ENCODE assay signal across 10 cellular contexts in genomic region chr19:38251564-38252051, GRCh38. TPM values are rescaled to one million over a fixed set of nuclear protein-coding genes. Genes with fewer than 3 reads are reported as not detected.
DNase-seq lines count a peak whose midpoint lies in the region; ATAC-seq and TF ChIP-seq lines count a peak whose summit lies in the region.
"Had no signal": no experiment of that assay in that cellular context is flagged by ENCODE, and none has a peak within 500 bp of the region (broad histone marks: within the 10 kb centered on the region; RNA-seq: fewer than 3 reads in every experiment).

No MANE protein-coding gene starts in this region.

- H3K4me1 ChIP-seq in fibroblast of lung (ENCODE audit: control insufficient read depth, extremely low read depth, insufficient read depth, low read length) (peaks cover 17% of the 10 kb centered on the region), urinary bladder (ENCODE audit: insufficient read depth) (no peaks in the 10 kb centered on the region)

- H3K27ac Mint-ChIP-seq in T-helper 1 cell treated with Interleukin-12 subunit alpha and Interleukin-12 subunit beta and Interleukin-4 antibody, amounts not matched to agents 30 μg/mL and 1 μg/mL, for 36 hours: peak overlapping the region; percentile 74
- peak overlapping the region in 4 of 6 donors; percentile 70 to 94 (median 78) for H3K27ac Mint-ChIP-seq in naive B cell

- no peak overlapping the region for H3K4me3 ChIP-seq in fibroblast of lung (replicated peaks in 1 of 4; ENCODE audit: control extremely low read depth in 1 of 4, insufficient read depth in 1 of 4, low read depth in 3 of 4, low read length in 4 of 4)
- H3K4me3 ChIP-seq in urinary bladder (ENCODE audit: low read depth, low read length): peak overlapping the region; percentile 16

- H3K36me3 ChIP-seq in fibroblast of lung (ENCODE audit: control insufficient read depth, insufficient read depth, low read length): no peaks in the 10 kb centered on the region
- no peaks in the 10 kb centered on the region for H3K36me3 ChIP-seq in urinary bladder (ENCODE audit: insufficient read depth)
- H3K36me3 ChIP-seq: neutrophil had no signal

- H3K9ac ChIP-seq in fibroblast of lung (ENCODE audit: insufficient read depth, low read length): peak overlapping the region; percentile 36

- WGBS in urinary bladder: 6% methylated on average over 10 of the region's 10 CpGs

- peaks cover 11% of the 10 kb centered on the region for H3K36me3 Mint-ChIP-seq in T-helper 1 cell treated with Interleukin-12 subunit alpha and Interleukin-12 subunit beta and Interleukin-4 antibody, amounts not matched to agents 30 μg/mL and 1 μg/mL, for 36 hours (ENCODE audit: low read depth)
- peaks cover 0 to 16% of the 10 kb centered on the region in 2 donors for H3K36me3 Mint-ChIP-seq in naive B cell

- peaks cover 9% of the 10 kb centered on the region for H3K27me3 Mint-ChIP-seq in T-helper 1 cell treated with Interleukin-12 subunit alpha and Interleukin-12 subunit beta and Interleukin-4 antibody, amounts not matched to agents 30 μg/mL and 1 μg/mL, for 36 hours (ENCODE audit: low read depth)
- no peaks in the 10 kb centered on the region for H3K27me3 Mint-ChIP-seq in naive B cell

- peaks cover 17% of the 10 kb centered on the region for H3K4me1 Mint-ChIP-seq in T-helper 1 cell treated with Interleukin-12 subunit alpha and Interleukin-12 subunit beta and Interleukin-4 antibody, amounts not matched to agents 30 μg/mL and 1 μg/mL, for 36 hours (ENCODE audit: low read depth)
- peaks cover 46 to 57% (median 46%) of the 10 kb centered on the region in 3 donors for H3K4me1 Mint-ChIP-seq in naive B cell

- H4K20me1 ChIP-seq in fibroblast of lung (ENCODE audit: control insufficient read depth, extremely low read depth, insufficient read depth, low read length): no peaks in the 10 kb centered on the region

- H3K4me3 Mint-ChIP-seq in T-helper 1 cell treated with Interleukin-12 subunit alpha and Interleukin-12 subunit beta and Interleukin-4 antibody, amounts not matched to agents 30 μg/mL and 1 μg/mL, for 36 hours: peak overlapping the region; percentile 70
- H3K4me3 Mint-ChIP-seq in naive B cell: peak overlapping the region; percentile 64 to 90 (median 86)

- H3K27me3 ChIP-seq in fibroblast of lung (ENCODE audit: control insufficient read depth, insufficient read depth, low read length): no peaks in the 10 kb centered on the region

- H3K79me2 ChIP-seq in fibroblast of lung (ENCODE audit: control insufficient read depth, insufficient read depth, low read length): peaks cover 23% of the 10 kb centered on the region

- DNase-seq in T-helper 1 cell (no peak), fibroblast of lung (ENCODE audit: low read depth in 2 of 2) (peak in 1 of 2 donors; percentile 41), naive B cell (no peak), cortex of kidney (lab: John Stamatoyannopoulos, UW) (no peak), epidermal melanocyte (ENCODE audit: insufficient read length, low spot score) (no peak)
- DNase-seq: NCI-H1417 treated with DMSO at 0.1 percent for 48 hours had no signal

- no peaks in the 10 kb centered on the region for H3K9me3 Mint-ChIP-seq in T-helper 1 cell treated with Interleukin-12 subunit alpha and Interleukin-12 subunit beta and Interleukin-4 antibody, amounts not matched to agents 30 μg/mL and 1 μg/mL, for 36 hours
- no peaks in the 10 kb centered on the region for H3K9me3 Mint-ChIP-seq in naive B cell

- ATAC-seq in naive B cell (ENCODE audit: low read depth in 2 of 2) (no peak), HG03354 (IDR thresholded peaks at IDR 0.05; ENCODE audit: poor library complexity, severe bottlenecking, unreplicated experiment) (no peak)

- H3K9me3 ChIP-seq in fibroblast of lung (ENCODE audit: control insufficient read depth, insufficient read depth, low read depth, low read length): no peaks in the 10 kb centered on the region
- H3K9me3 ChIP-seq: neutrophil had no signal

- peak overlapping the region; percentile 17 for H3K4me2 ChIP-seq in fibroblast of lung (ENCODE audit: extremely low read depth, insufficient read depth, low read length)

- peak overlapping the region; percentile 40 for H2AFZ ChIP-seq in fibroblast of lung (ENCODE audit: low read length)

- H3K27ac ChIP-seq in fibroblast of lung (ENCODE audit: insufficient read depth, low read length) (peak overlapping the region; percentile 17), urinary bladder (ENCODE audit: low read depth) (peak overlapping the region; percentile 76)
- H3K27ac ChIP-seq: neutrophil had no signal

- no peak for TF ChIP-seq CTCF in fibroblast of lung (conservative IDR thresholded peaks at IDR 0.05 in 1 of 2, IDR thresholded peaks at IDR 0.05 in 1 of 2; ENCODE audit: low read depth in 1 of 2, low read length in 2 of 2)

RNA-seq across cellular contexts. Expression of gene PPP1R14A, which starts 4.6 kb away (rescaled TPM):
- 2.1 and 7.1 TPM in 2 replicates for total RNA-seq in fibroblast of lung
- 2.2 and 146 TPM in 2 replicates for polyA plus RNA-seq in fibroblast of lung
- 7.5 and 373 TPM in 2 replicates for polyA plus RNA-seq in fibroblast of lung (2012)
- polyA minus RNA-seq in fibroblast of lung (ENCODE audit: low replicate concordance): 0.52 and 15.9 TPM in 2 replicates
- 10 to 100 TPM; 25.4 to 88.1 (median 58.8) TPM for polyA plus RNA-seq in naive B cell (ENCODE audit: low read depth in 6 of 6)
- total RNA-seq in urinary bladder: 5.9 TPM
- 468 TPM for polyA plus RNA-seq in urinary bladder

RNA-seq across cellular contexts. Expression of gene SPINT2, which starts 12.8 kb away (rescaled TPM):
- total RNA-seq in fibroblast of lung (4.5 and 8.7 TPM in 2 replicates), urinary bladder (52.0 TPM)
- polyA plus RNA-seq in fibroblast of lung (2.1 and 4.6 TPM in 2 replicates), naive B cell (ENCODE audit: low read depth in 6 of 6) (100 to 1,000 TPM; 163 to 235 (median 190) TPM), urinary bladder (125 TPM)
- 2.1 and 7.6 TPM in 2 replicates for polyA plus RNA-seq in fibroblast of lung (2012)
- 1.6 and 24.3 TPM in 2 replicates for polyA minus RNA-seq in fibroblast of lung (ENCODE audit: low replicate concordance)

RNA-seq across cellular contexts. Expression of gene DPF1, which starts 27.6 kb away (rescaled TPM):
- total RNA-seq in fibroblast of lung: 0.50 and 0.51 TPM in 2 replicates
- 1.6 and 5.2 TPM in 2 replicates for polyA plus RNA-seq in fibroblast of lung
- polyA plus RNA-seq in fibroblast of lung (2012): 1.6 and 5.0 TPM in 2 replicates
- 3.0 and 9.4 TPM in 2 replicates for polyA minus RNA-seq in fibroblast of lung (ENCODE audit: low replicate concordance)
- under 1 TPM in 2 of 6 donors, not detected in 4; 0.20 to 0.41 TPM for polyA plus RNA-seq in naive B cell (ENCODE audit: low read depth in 6 of 6)
- total RNA-seq in urinary bladder: 1.1 TPM
- polyA plus RNA-seq in urinary bladder: 0.24 TPM

RNA-seq across cellular contexts. Expression of gene C19orf33, which starts 52.4 kb away (rescaled TPM):
- total RNA-seq in fibroblast of lung (not detected in 2 replicates), urinary bladder (36.8 TPM)
- polyA plus RNA-seq in fibroblast of lung (not detected in 2 replicates), naive B cell (ENCODE audit: low read depth in 6 of 6) (1 to 10 TPM in 3 of 6 donors, not detected in 3; 1.1 to 3.9 (median 1.2) TPM), urinary bladder (89.0 TPM)
- polyA plus RNA-seq in fibroblast of lung (2012): 0.37 TPM in 1 of 2 replicates, not detected in the other
- polyA minus RNA-seq in fibroblast of lung (ENCODE audit: low replicate concordance): not detected in 2 replicates

Comparison
In these comparisons a context has a peak if more than half of its experiments do, and no peak if none do; other contexts are left out.
1. RNA of gene SPINT2, which starts 12.8 kb away (polyA plus RNA-seq): 163 to 235 TPM in naive B cell and 125 TPM in urinary bladder (single experiment); 2.1 to 7.6 TPM in fibroblast of lung; every median in the first group is over 10 times any median in the second.